In the genomic region with DNA sequence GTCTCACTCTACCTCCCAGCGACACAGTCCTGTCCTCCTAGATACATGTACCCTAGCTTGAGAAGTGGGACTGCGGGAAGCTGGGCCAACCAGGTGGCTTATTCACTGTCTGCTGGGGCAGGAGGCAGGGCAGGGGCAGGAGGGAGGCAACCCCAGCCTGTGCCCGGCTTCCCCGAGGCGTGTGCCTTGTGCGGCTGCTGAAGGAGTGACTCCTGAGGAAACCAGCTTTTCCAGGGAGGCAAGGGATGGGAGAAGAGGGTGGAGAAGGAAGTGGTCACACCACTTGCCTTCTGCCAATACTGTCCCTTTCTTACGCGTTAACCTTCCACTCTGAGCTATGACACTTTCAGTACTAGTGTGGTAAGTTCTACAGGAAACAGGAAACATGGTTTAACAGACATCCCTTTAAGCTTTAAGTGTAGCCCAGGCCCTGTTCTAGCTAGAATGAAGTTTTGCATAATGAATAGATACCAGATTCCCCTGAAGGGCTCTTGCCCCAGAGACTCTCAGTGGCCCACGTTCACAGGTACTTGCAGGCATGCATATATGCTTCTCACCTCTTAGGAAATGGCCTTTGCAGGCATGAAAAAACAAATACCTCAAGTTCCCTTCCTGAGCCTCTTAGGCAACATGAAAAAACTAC, we compare ENCODE assay signal across 8 cellular contexts. TPM values are rescaled to one million over a fixed set of nuclear protein-coding genes. Genes with fewer than 3 reads are reported as not detected.
DNase-seq lines count a peak whose midpoint lies in the region; ATAC-seq and TF ChIP-seq lines count a peak whose summit lies in the region.

No MANE protein-coding gene starts in this region.

- H3K4me1 Mint-ChIP-seq in Calu3 (ENCODE audit: low read depth, unreplicated experiment), result peaks cover 42% of the 10 kb centered on the region
- H3K4me1 Mint-ChIP-seq in T-helper 17 cell, result peaks cover 43% of the 10 kb centered on the region
- no peaks in the 10 kb centered on the region for H3K4me1 Mint-ChIP-seq in osteocyte (ENCODE audit: unreplicated experiment)

- no peaks in the 10 kb centered on the region for H3K36me3 ChIP-seq in effector memory CD4-positive, alpha-beta T cell (ENCODE audit: control insufficient read depth, insufficient read depth, low read length)
- H3K36me3 ChIP-seq in tibial nerve, result no peaks in the 10 kb centered on the region

- no peaks in the 10 kb centered on the region for H3K9me3 ChIP-seq in T-helper 17 cell (ENCODE audit: control insufficient read depth, low read length, poor library complexity, severe bottlenecking)
- no peaks in the 10 kb centered on the region for H3K9me3 ChIP-seq in effector memory CD4-positive, alpha-beta T cell (ENCODE audit: control insufficient read depth, low read length)
- H3K9me3 ChIP-seq in tibial nerve, result no peaks in the 10 kb centered on the region

- H3K4me1 ChIP-seq in effector memory CD4-positive, alpha-beta T cell (ENCODE audit: control insufficient read depth, insufficient read depth, low read length, poor library complexity, severe bottlenecking), result peaks cover 22% of the 10 kb centered on the region
- H3K4me1 ChIP-seq in tibial nerve, result peaks cover 0 to 8% (median 0%) of the 10 kb centered on the region in 4 donors

- H3K27ac ChIP-seq in effector memory CD4-positive, alpha-beta T cell (ENCODE audit: insufficient read depth, low read length, poor library complexity, severe bottlenecking), result peak overlapping the region; percentile 64
- peak overlapping the region in 2 of 4 donors; percentile 34 to 80 for H3K27ac ChIP-seq in tibial nerve

- H3K4me3 ChIP-seq in effector memory CD4-positive, alpha-beta T cell (ENCODE audit: insufficient read depth, low read depth, low read length, poor library complexity, severe bottlenecking), result peak overlapping the region; percentile 36
- H3K4me3 ChIP-seq in tibial nerve, result no peak overlapping the region

- peak overlapping the region; percentile 45 for H3K27ac Mint-ChIP-seq in Calu3 (ENCODE audit: unreplicated experiment)
- H3K27ac Mint-ChIP-seq in T-helper 17 cell, result peak overlapping the region; percentile 94
- no peak overlapping the region for H3K27ac Mint-ChIP-seq in osteocyte (ENCODE audit: unreplicated experiment)

- no peak for TF ChIP-seq POLR2A in tibial nerve (IDR thresholded peaks at IDR 0.05)

- no peaks in the 10 kb centered on the region for H3K27me3 ChIP-seq in effector memory CD4-positive, alpha-beta T cell (replicated peaks; ENCODE audit: control insufficient read depth, insufficient read depth, low read length, poor library complexity, severe bottlenecking)
- H3K27me3 ChIP-seq in tibial nerve, result no peaks in the 10 kb centered on the region

- peak; percentile 97 for ATAC-seq in GM19455 (IDR thresholded peaks at IDR 0.05; ENCODE audit: unreplicated experiment)
- peak; percentile 99 for ATAC-seq in HG03520 (IDR thresholded peaks at IDR 0.05; ENCODE audit: unreplicated experiment)
- peak; percentile 97 for ATAC-seq in T-helper 17 cell

- no peak overlapping the region for H3K4me3 Mint-ChIP-seq in Calu3 (ENCODE audit: low read depth, unreplicated experiment)
- H3K4me3 Mint-ChIP-seq in T-helper 17 cell, result peak overlapping the region; percentile 64
- H3K4me3 Mint-ChIP-seq in osteocyte (ENCODE audit: unreplicated experiment), result no peak overlapping the region

- intact Hi-C loops in Calu3 (cut with micrococcal nuclease; ENCODE audit: unreplicated experiment), result loop anchor here (5.0 kb wide), 1 partner anchor 41 kb away; the partner anchor contains the start of gene SYPL1

- CTCF ChIA-PET in Calu3 (lab: Charles Lee), result interaction anchor here (0.9 to 1.8 kb wide), 4 partner anchors 9 to 48 kb away, joined by 3 to 9 read pairs (median 6); partner anchors contain the start of gene SYPL1

- no peak for TF ChIP-seq CTCF in Calu3 (IDR thresholded peaks at IDR 0.05; ENCODE audit: unreplicated experiment)
- TF ChIP-seq CTCF in osteocyte (IDR thresholded peaks at IDR 0.05), result no peak
- TF ChIP-seq CTCF in tibial nerve (IDR thresholded peaks at IDR 0.05), result no peak

- TF ChIP-seq EP300 in tibial nerve (IDR thresholded peaks at IDR 0.05), result no peak

- DNase-seq in Calu3 (peak; percentile 64), T-helper 17 cell (no peak), osteocyte (ENCODE audit: extremely low spot score, unreplicated experiment) (peak; percentile 77), tibial nerve (ENCODE audit: low spot score in 2 of 2) (no peak), NCI-H2107 (lab: John Stamatoyannopoulos, UW) (no peak)
- peak in 2 of 3 donors; percentile 6 to 21 for DNase-seq in effector memory CD4-positive, alpha-beta T cell

- BruUV-seq in Calu3 (replicated peaks; lab: Mats Ljungman, UMichigan), result no TSS peak

- no peaks in the 10 kb centered on the region for H3K36me3 Mint-ChIP-seq in Calu3 (ENCODE audit: insufficient read depth, unreplicated experiment)
- no peaks in the 10 kb centered on the region for H3K36me3 Mint-ChIP-seq in T-helper 17 cell (ENCODE audit: low read depth)
- H3K36me3 Mint-ChIP-seq in osteocyte (ENCODE audit: unreplicated experiment), result no peaks in the 10 kb centered on the region

- WGBS in tibial nerve, 2 donors, result 69 to 70% methylated on average over 9 of the region's 9 CpGs

- H3K9me3 Mint-ChIP-seq in Calu3 (ENCODE audit: low read depth, unreplicated experiment) (no peaks in the 10 kb centered on the region), osteocyte (ENCODE audit: unreplicated experiment) (no peaks in the 10 kb centered on the region)

- H3K27me3 Mint-ChIP-seq in Calu3 (ENCODE audit: unreplicated experiment), result no peaks in the 10 kb centered on the region
- no peaks in the 10 kb centered on the region for H3K27me3 Mint-ChIP-seq in T-helper 17 cell
- H3K27me3 Mint-ChIP-seq in osteocyte (ENCODE audit: unreplicated experiment), result peaks cover 5% of the 10 kb centered on the region

RNA-seq across cellular contexts. Expression of gene SYPL1, which starts 40.6 kb away (rescaled TPM):
- total RNA-seq in Calu3 (2022), result 76.1 and 88.3 TPM in 2 replicates
- 10 to 100 TPM; 30.3 to 38.8 TPM for total RNA-seq in T-helper 17 cell
- total RNA-seq in osteocyte, result 80.9 and 85.4 TPM in 2 replicates
- 10 to 100 TPM; 69.6 to 79.5 (median 71.5) TPM for total RNA-seq in tibial nerve

Comparison
In these comparisons a context has a peak if more than half of its experiments do, and no peak if none do; other contexts are left out.
1. DNase-seq: peak in Calu3 (single experiment), effector memory CD4-positive, alpha-beta T cell (2 of 3) and osteocyte (single experiment); none in T-helper 17 cell (0 of 3), tibial nerve (0 of 2) and NCI-H2107 (single experiment).
2. Peak in every context shown above with its lines, with median percentiles within 50 percentile points of each other: ATAC-seq.